Comparison of ENCODE assay signal across 1 cellular context in the genomic region with DNA sequence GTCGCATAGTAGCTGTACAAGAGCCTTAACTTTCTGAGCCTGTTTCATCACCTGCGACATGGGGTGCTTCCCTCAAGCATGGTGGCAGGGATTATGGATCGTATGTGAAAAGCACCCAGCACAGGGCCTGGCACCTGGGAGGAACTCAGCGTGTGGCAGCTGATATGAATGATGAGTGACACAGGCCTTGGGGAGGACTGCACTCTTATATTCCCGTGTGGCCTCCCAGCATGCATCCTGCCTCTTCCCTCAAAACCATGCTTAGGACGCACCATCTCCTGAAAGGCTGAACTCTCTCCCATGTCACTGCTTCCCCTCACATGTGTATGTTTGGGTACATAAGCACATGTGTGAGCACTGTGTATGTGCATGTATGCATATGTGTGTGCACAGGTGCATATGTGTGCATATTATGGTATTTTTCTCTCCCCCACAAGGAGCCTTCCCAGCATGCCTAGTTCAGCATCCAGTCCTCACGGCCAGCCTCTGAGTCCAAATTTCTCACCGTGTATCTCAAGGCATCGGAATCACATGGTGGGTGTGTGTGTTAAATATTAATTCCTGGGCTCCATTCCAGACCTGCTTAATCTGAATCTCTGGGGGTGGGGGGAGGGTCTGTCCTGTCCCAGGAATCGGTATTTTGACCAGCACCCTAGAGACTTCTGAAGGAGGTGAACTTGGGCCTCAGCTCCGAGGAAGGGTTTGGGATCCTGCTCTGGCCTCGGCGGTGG.
TF ChIP-seq lines count a peak whose summit lies in the region.

No MANE protein-coding gene starts in this region.

TF ChIP-seq in HepG2, 621 proteins besides CTCF, POLR2A, EP300 and RAD21:
- peak; percentile 46; the same call in 1 of the 2 replicates for TF ChIP-seq MNT (IDR thresholded peaks at IDR 0.05)
- no peak for TF ChIP-seq ZNF232 (CRISPR knock-in tag; IDR thresholded peaks at IDR 0.05; ENCODE audit: borderline replicate concordance)
